Comparison of ENCODE assay signal across 8 cellular contexts in the genomic region with DNA sequence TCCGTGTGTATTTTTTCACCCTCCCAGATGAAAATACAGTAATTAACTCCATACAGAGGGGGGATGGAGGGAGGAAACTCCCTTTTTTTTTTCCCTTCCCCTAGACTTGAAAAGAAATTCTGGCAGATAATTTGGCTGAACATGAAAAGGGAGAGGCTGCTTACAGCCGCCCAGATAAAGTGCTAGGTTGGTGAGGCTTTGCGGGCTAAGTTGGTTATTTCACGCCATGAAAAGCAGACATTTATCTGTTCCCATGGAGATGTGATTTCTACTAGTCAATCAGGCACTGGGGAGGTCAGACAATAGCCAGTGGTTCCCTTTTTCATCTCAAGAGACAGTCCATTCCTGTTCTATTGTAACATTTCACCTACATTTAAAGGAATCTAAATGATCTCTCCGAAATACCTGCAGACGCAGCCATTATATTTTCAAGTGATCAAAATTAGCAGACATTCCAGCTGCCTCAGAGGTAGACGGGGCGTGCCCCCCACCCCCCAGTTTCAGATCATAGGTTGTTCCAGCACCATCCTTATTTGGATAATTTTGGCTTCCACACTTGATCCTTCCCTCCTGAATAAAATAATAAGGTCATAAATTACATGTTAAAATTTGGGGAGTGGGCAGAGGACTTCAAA.
DNase-seq lines count a peak whose midpoint lies in the region; ATAC-seq and TF ChIP-seq lines count a peak whose summit lies in the region.

No MANE protein-coding gene starts in this region.

- H3K4me2 ChIP-seq in mesenchymal stem cell (ENCODE audit: low read length, poor library complexity, severe bottlenecking): no peak overlapping the region

- H3K4ac ChIP-seq in mesenchymal stem cell (ENCODE audit: low read depth in 1 of 2, low read length in 2 of 2): peak overlapping the region; percentile 53 to 57

- H3K27me3 Mint-ChIP-seq in activated T-helper 2 cell treated with anti-CD3 and anti-CD28 coated beads, Interferon-gamma antibody, Interleukin-2, Interleukin-4, amounts not matched to agents 10 μg/mL and 5 μg/mL and 100 μg/mL, durations not matched to agents 14 hours and 24 hours and 36 hours (ENCODE audit: low read depth): no peaks in the 10 kb centered on the region

- H2BK120ac ChIP-seq in mesenchymal stem cell (ENCODE audit: low read depth, low read length): peak overlapping the region; percentile 64

- H3K9ac ChIP-seq in mesenchymal stem cell (ENCODE audit: low read length): peak overlapping the region; percentile 90

- peak overlapping the region; percentile 77 for H3K18ac ChIP-seq in mesenchymal stem cell (ENCODE audit: low read depth in 1 of 2, low read length in 2 of 2)

- CTCF ChIA-PET in HEK293 (lab: Yijun Ruan, JAX): interaction anchor here (0.6 to 1.2 kb wide), 3 partner anchors 99 to 159 kb away, joined by 3 to 6 read pairs (median 3); no protein-coding TSS in a partner anchor

- peak overlapping the region; percentile 89 for H4K8ac ChIP-seq in mesenchymal stem cell (ENCODE audit: low read length)

- H3K23ac ChIP-seq in mesenchymal stem cell (ENCODE audit: low read length in 2 of 2): no peak overlapping the region

- H3K79me1 ChIP-seq in mesenchymal stem cell (replicated peaks; ENCODE audit: low read length, poor library complexity, severe bottlenecking): no peaks in the 10 kb centered on the region

- H3K4me1 ChIP-seq in ACC112 (ENCODE audit: control insufficient read depth, insufficient read depth, low read length, unreplicated experiment) (peaks cover 29% of the 10 kb centered on the region), HEK293 (ENCODE audit: control insufficient read depth, insufficient read depth, low read length) (peaks cover 16% of the 10 kb centered on the region), mesenchymal stem cell (ENCODE audit: control insufficient read depth, insufficient read depth, low read depth, low read length) (peaks cover 9% of the 10 kb centered on the region)

- H3K9me3 Mint-ChIP-seq in activated T-helper 2 cell treated with anti-CD3 and anti-CD28 coated beads, Interferon-gamma antibody, Interleukin-2, Interleukin-4, amounts not matched to agents 10 μg/mL and 5 μg/mL and 100 μg/mL, durations not matched to agents 14 hours and 24 hours and 36 hours: no peaks in the 10 kb centered on the region

- peak overlapping the region; percentile 26; the same call in 1 of the 2 replicates for H3K4me3 ChIP-seq in ACC112 (ENCODE audit: low read depth, low read length)
- no peak overlapping the region for H3K4me3 ChIP-seq in HEK293 (ENCODE audit: low read depth, low read length)
- H3K4me3 ChIP-seq in mesenchymal stem cell (ENCODE audit: insufficient read depth in 1 of 2, low read depth in 1 of 2, low read length in 2 of 2): peak overlapping the region in 1 of 2 experiments; percentile 65

- no peaks in the 10 kb centered on the region for H3K36me3 ChIP-seq in ACC112 (ENCODE audit: insufficient read depth, low read length)
- no peaks in the 10 kb centered on the region for H3K36me3 ChIP-seq in HEK293 (ENCODE audit: control insufficient read depth in 2 of 2, insufficient read depth in 1 of 2, low read length in 2 of 2)
- no peaks in the 10 kb centered on the region for H3K36me3 ChIP-seq in mesenchymal stem cell (ENCODE audit: control insufficient read depth in 1 of 2, insufficient read depth in 2 of 2, low read depth in 1 of 2, low read length in 2 of 2)

- no peaks in the 10 kb centered on the region for H3K79me2 ChIP-seq in ACC112 (ENCODE audit: control insufficient read depth, insufficient read depth, low read length, unreplicated experiment)

- H3K27me3 ChIP-seq in ACC112 (ENCODE audit: insufficient read depth, low read length) (no peaks in the 10 kb centered on the region), mesenchymal stem cell (ENCODE audit: control insufficient read depth in 1 of 2, insufficient read depth in 1 of 2, low read length in 2 of 2) (no peaks in the 10 kb centered on the region)

- POLR2A ChIA-PET in HEK293 (lab: Yijun Ruan, JAX): interaction anchor here (1.8 kb wide), 1 partner anchor 115 kb away, joined by 7 read pairs; no protein-coding TSS in a partner anchor

- intact Hi-C loops in activated T-helper 2 cell treated with anti-CD3 and anti-CD28 coated beads, Interferon-gamma antibody, Interleukin-2, Interleukin-4, amounts not matched to agents 10 μg/mL and 5 μg/mL and 100 μg/mL, durations not matched to agents 14 hours and 24 hours and 36 hours (cut with micrococcal nuclease): no loop called here

- H2AFZ ChIP-seq in ACC112 (ENCODE audit: low read length, unreplicated experiment) (peak overlapping the region; percentile 93), mesenchymal stem cell (ENCODE audit: low read depth, low read length) (peak overlapping the region; percentile 56)

- H3K27ac ChIP-seq in ACC112 (ENCODE audit: low read depth, low read length) (peak overlapping the region; percentile 74), HEK293 (ENCODE audit: extremely low read depth, low read depth, low read length) (no peak overlapping the region; the same call in 1 of the 2 replicates), mesenchymal stem cell (ENCODE audit: low read length, poor library complexity, severe bottlenecking) (peak overlapping the region; percentile 88)

- WGBS in mesenchymal stem cell: 72% methylated on average over 7 of the region's 8 CpGs

- H2BK5ac ChIP-seq in mesenchymal stem cell (ENCODE audit: low read depth, low read length, poor library complexity, severe bottlenecking): no peak overlapping the region

- DNase-seq in activated T-helper 2 cell treated with anti-CD3 and anti-CD28 coated beads, Interferon-gamma antibody, Interleukin-2, Interleukin-4, amounts not matched to agents 10 μg/mL and 5 μg/mL and 100 μg/mL, durations not matched to agents 14 hours and 24 hours and 36 hours (ENCODE audit: low spot score): no peak
- peak; percentile 17 for DNase-seq in mesenchymal stem cell
- DNase-seq in activated gamma-delta T cell (lab: John Stamatoyannopoulos, UW): no peak
- no peak for DNase-seq in T-helper 9 cell
- no peak for DNase-seq in OCI-M2 (lab: John Stamatoyannopoulos, UW; ENCODE audit: unreplicated experiment)

- no peak for TF ChIP-seq CTCF in HEK293 (tag by site-specific recombination; IDR thresholded peaks at IDR 0.05)

- peaks cover 48% of the 10 kb centered on the region for H3K4me1 Mint-ChIP-seq in activated T-helper 2 cell treated with anti-CD3 and anti-CD28 coated beads, Interferon-gamma antibody, Interleukin-2, Interleukin-4, amounts not matched to agents 10 μg/mL and 5 μg/mL and 100 μg/mL, durations not matched to agents 14 hours and 24 hours and 36 hours (ENCODE audit: low read depth)

- H3K9me3 ChIP-seq in HEK293 (ENCODE audit: control insufficient read depth, insufficient read depth, low read depth, low read length): no peaks in the 10 kb centered on the region
- H3K9me3 ChIP-seq in mesenchymal stem cell (ENCODE audit: control insufficient read depth, low read length): no peaks in the 10 kb centered on the region

- peak overlapping the region; percentile 61 for H4K91ac ChIP-seq in mesenchymal stem cell (ENCODE audit: low read length)

- H3K36me3 Mint-ChIP-seq in activated T-helper 2 cell treated with anti-CD3 and anti-CD28 coated beads, Interferon-gamma antibody, Interleukin-2, Interleukin-4, amounts not matched to agents 10 μg/mL and 5 μg/mL and 100 μg/mL, durations not matched to agents 14 hours and 24 hours and 36 hours (ENCODE audit: low read depth): no peaks in the 10 kb centered on the region

- no peak overlapping the region for H2BK15ac ChIP-seq in mesenchymal stem cell (ENCODE audit: low read depth, poor library complexity, severe bottlenecking)

- H3K4me3 Mint-ChIP-seq in activated T-helper 2 cell treated with anti-CD3 and anti-CD28 coated beads, Interferon-gamma antibody, Interleukin-2, Interleukin-4, amounts not matched to agents 10 μg/mL and 5 μg/mL and 100 μg/mL, durations not matched to agents 14 hours and 24 hours and 36 hours (ENCODE audit: low read depth): no peak overlapping the region

- peak overlapping the region; percentile 23 to 84 for H2BK12ac ChIP-seq in mesenchymal stem cell (ENCODE audit: low read length in 2 of 2)

- H3K27ac Mint-ChIP-seq in activated T-helper 2 cell treated with anti-CD3 and anti-CD28 coated beads, Interferon-gamma antibody, Interleukin-2, Interleukin-4, amounts not matched to agents 10 μg/mL and 5 μg/mL and 100 μg/mL, durations not matched to agents 14 hours and 24 hours and 36 hours: peak overlapping the region; percentile 80

- H2AK5ac ChIP-seq in mesenchymal stem cell (ENCODE audit: low read length, severe bottlenecking): peak overlapping the region; percentile 27

- no peak overlapping the region for H3K14ac ChIP-seq in mesenchymal stem cell (ENCODE audit: low read length in 2 of 2)

- no peak for ATAC-seq in activated CD4-positive, CD25-positive, alpha-beta regulatory T cell treated with anti-CD3 and anti-CD28 coated beads, Interleukin-2, amount 50 U/mL, for 24 hours

TF ChIP-seq in HEK293, 187 proteins besides CTCF, POLR2A, EP300 and RAD21 (continues in another document):
- peak; percentile 90 for TF ChIP-seq WT1 (tag by site-specific recombination; IDR thresholded peaks at IDR 0.05)
- TF ChIP-seq, protein P1, sequence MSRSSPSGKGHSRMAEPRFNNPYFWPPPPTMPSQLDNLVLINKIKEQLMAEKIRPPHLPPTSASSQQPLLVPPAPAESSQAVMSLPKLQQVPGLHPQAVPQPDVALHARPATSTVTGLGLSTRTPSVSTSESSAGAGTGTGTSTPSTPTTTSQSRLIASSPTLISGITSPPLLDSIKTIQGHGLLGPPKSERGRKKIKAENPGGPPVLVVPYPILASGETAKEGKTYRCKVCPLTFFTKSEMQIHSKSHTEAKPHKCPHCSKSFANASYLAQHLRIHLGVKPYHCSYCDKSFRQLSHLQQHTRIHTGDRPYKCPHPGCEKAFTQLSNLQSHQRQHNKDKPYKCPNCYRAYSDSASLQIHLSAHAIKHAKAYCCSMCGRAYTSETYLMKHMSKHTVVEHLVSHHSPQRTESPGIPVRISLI (tag by site-specific recombination; IDR thresholded peaks at IDR 0.05): no peak
